In the genomic region with DNA sequence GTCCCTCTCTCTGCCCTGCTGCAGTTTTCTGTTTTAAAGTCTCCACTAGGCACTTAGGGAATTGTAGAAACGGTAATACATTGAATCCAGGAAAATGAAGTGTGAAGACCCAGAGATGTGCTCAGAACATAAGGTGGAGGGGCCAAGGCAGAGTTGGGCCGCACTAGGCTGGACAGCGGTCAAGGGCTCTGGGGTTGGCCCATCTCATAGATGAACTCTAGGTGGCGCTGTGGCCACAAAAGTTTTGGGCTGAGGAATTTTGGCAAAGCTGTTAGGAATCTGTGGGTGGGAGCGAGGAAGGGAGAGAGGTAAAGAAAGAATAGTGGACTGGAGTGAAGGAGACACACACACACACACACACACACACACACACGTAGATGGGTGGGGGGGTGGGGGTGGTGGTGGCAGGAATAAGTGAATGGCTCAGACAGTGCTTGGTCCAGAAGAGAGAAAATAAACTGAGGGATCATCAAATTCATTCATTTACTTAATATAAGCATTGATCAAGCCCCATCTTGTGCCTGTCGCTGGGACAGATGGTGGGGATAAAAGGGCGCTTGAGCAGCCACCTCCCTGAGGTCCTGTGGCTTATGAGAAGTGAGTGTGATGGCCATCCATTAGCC, we compare ENCODE assay signal across 9 cellular contexts.
DNase-seq lines count a peak whose midpoint lies in the region; ATAC-seq and TF ChIP-seq lines count a peak whose summit lies in the region.
"Had no signal": no experiment of that assay in that cellular context is flagged by ENCODE, and none has a peak within 500 bp of the region (broad histone marks: within the 10 kb centered on the region; RNA-seq: fewer than 3 reads in every experiment).

No MANE protein-coding gene starts in this region.

- CTCF ChIA-PET in T-cell (lab: Charles Lee): interaction anchor here in 1 of 2 donors (0.8 kb wide), 1 partner anchor 11 kb away, joined by 3 read pairs; no protein-coding TSS in a partner anchor

- no peaks in the 10 kb centered on the region for H3K27me3 ChIP-seq in OCI-LY3 (ENCODE audit: low read depth, low read length)

- H3K9ac ChIP-seq in OCI-LY3 (ENCODE audit: low read length): no peak overlapping the region

- peaks cover 66% of the 10 kb centered on the region for H3K27me3 Mint-ChIP-seq in neural crest cell (ENCODE audit: low read depth)
- peaks cover 44 to 50% of the 10 kb centered on the region in 2 donors for H3K27me3 Mint-ChIP-seq in T-cell

- H3K9me3 ChIP-seq in OCI-LY3 (ENCODE audit: insufficient read depth, low read length): no peaks in the 10 kb centered on the region

- H3K9me3 Mint-ChIP-seq in neural crest cell: peaks cover 12% of the 10 kb centered on the region
- H3K9me3 Mint-ChIP-seq in T-cell: peaks cover 12 to 18% (median 14%) of the 10 kb centered on the region in 3 donors

- H3K4me1 Mint-ChIP-seq in neural crest cell (no peaks in the 10 kb centered on the region), T-cell (no peaks in the 10 kb centered on the region)

- H3K4me3 Mint-ChIP-seq in neural crest cell (no peak overlapping the region), T-cell (no peak overlapping the region)

- H3K4me2 ChIP-seq in OCI-LY3 (ENCODE audit: low read length): no peak overlapping the region

- no peaks in the 10 kb centered on the region for H3K36me3 Mint-ChIP-seq in neural crest cell (ENCODE audit: low read depth)
- H3K36me3 Mint-ChIP-seq in T-cell: no peaks in the 10 kb centered on the region

- no peak overlapping the region for H3K27ac ChIP-seq in OCI-LY3 (ENCODE audit: low read length)
- H3K27ac ChIP-seq: skin epidermis had no signal

- peak; percentile 57 for TF ChIP-seq CTCF in OCI-LY3 (IDR thresholded peaks at IDR 0.05; ENCODE audit: low read depth, low read length)
- peak; percentile 83 for TF ChIP-seq CTCF in neural crest cell (conservative IDR thresholded peaks at IDR 0.05)

- H2AFZ ChIP-seq in OCI-LY3 (ENCODE audit: low read depth, low read length): no peak overlapping the region

- no peaks in the 10 kb centered on the region for H3K36me3 ChIP-seq in OCI-LY3 (replicated peaks; ENCODE audit: low read depth, low read length)

- H3K79me2 ChIP-seq in OCI-LY3 (ENCODE audit: low read length): no peaks in the 10 kb centered on the region

- no peaks in the 10 kb centered on the region for H4K20me1 ChIP-seq in OCI-LY3 (ENCODE audit: insufficient read depth, low read length)

- H3K27ac Mint-ChIP-seq in neural crest cell (ENCODE audit: unreplicated experiment) (no peak overlapping the region), T-cell (peak overlapping the region in 1 of 2 donors; percentile 25)

- no peak overlapping the region for H3K4me3 ChIP-seq in OCI-LY3 (ENCODE audit: low read length)
- H3K4me3 ChIP-seq: skin epidermis had no signal

- POLR2A ChIA-PET in T-cell (lab: Charles Lee): no interaction called here

- peak; percentile 36 for ATAC-seq in esophagus mucosa
- no peak for ATAC-seq in T-cell (replicated peaks in 1 of 4)

- no peaks in the 10 kb centered on the region for H3K4me1 ChIP-seq in OCI-LY3 (ENCODE audit: low read length)

- DNase-seq in NCI-H1417 (lab: John Stamatoyannopoulos, UW) (peak; percentile 26 to 62 (median 57)), NCI-H1417 treated with DMSO at 0.1 percent for 48 hours (lab: John Stamatoyannopoulos, UW) (no peak), neural crest cell (ENCODE audit: low read depth, low spot score) (peak; percentile 74), NCI-H2107 (lab: John Stamatoyannopoulos, UW) (no peak), T-cell (no peak)
- DNase-seq in activated CD4-positive, alpha-beta T cell treated with anti-CD3 and anti-CD28 coated beads for 1 hour: no peak

Comparison
In these comparisons a context has a peak if more than half of its experiments do, and no peak if none do; other contexts are left out.
1. DNase-seq: peak in NCI-H1417 (3 of 3) and neural crest cell (single experiment); none in NCI-H1417 treated with DMSO at 0.1 percent for 48 hours (single experiment), NCI-H2107 (single experiment), activated CD4-positive, alpha-beta T cell treated with anti-CD3 and anti-CD28 coated beads for 1 hour (single experiment) and T-cell (0 of 34).